Comparison of ENCODE assay signal across 9 cellular contexts in the genomic region with DNA sequence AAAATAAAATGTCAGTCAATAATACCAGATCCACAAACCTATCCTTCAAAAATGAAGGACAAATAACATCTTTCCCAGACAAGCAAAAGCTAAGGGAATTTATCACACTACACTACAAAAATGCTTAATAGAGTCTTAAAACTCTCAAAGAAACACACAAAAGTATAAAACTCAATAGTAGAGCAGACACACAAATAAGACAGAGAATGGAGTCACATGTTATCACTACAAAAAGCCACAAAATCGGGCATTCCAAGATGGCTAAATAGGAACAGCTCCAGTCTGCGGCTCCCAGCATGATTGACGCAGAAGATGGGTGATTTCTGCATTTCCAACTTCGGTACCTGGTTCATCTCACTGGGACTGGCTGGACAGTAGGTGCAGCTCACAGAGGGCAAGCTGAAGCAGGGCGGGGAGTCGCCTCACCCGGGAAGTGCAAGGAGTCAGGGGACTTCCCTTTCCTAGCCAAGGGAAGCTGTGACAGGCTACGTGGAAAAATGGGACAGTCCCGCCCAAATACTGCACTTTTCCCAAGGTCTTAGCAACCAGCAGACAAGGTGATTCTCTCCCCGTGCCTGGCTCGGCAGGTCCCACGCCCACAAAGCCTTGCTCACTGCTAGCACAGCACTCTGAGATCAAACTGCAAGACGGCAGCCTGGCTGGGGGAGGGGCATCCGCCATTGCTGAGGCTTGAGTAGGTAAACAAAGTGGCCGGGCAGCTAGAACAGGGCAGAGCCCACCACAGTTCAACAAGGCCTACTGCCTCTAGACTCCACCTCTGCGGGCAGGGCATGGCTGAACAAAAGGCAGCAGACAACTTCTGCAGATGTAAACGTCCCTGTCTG. TPM values are rescaled to one million over a fixed set of nuclear protein-coding genes. Genes with fewer than 3 reads are reported as not detected.
DNase-seq lines count a peak whose midpoint lies in the region; ATAC-seq, FAIRE-seq and TF ChIP-seq lines count a peak whose summit lies in the region.
"Had no signal": no experiment of that assay in that cellular context is flagged by ENCODE, and none has a peak within 500 bp of the region (broad histone marks: within the 10 kb centered on the region; RNA-seq: fewer than 3 reads in every experiment).

No MANE protein-coding gene starts in this region.

- FAIRE-seq in H1 (lab: Jason Lieb, UNC), result no peak

- peak overlapping the region; percentile 76 to 87 for H3K4me2 ChIP-seq in H1 (ENCODE audit: insufficient read depth in 1 of 2, low read depth in 2 of 2, low read length in 2 of 2)
- peak overlapping the region; percentile 72 for H3K4me2 ChIP-seq in neural progenitor cell

- peak overlapping the region; percentile 65; the same call in 1 of the 2 replicates for H2BK15ac ChIP-seq in H1 (ENCODE audit: low read length)

- peak overlapping the region; percentile 38 for H3K18ac ChIP-seq in H1 (ENCODE audit: extremely low read depth, low read length)

- H3K79me2 ChIP-seq in H1 (ENCODE audit: control insufficient read depth in 1 of 2, insufficient read depth in 2 of 2, low read length in 2 of 2), result peaks cover 0 to 5% of the 10 kb centered on the region in 2 experiments; a peak in 2 of 4 replicates
- H3K79me2 ChIP-seq in neural progenitor cell (ENCODE audit: low read depth), result peaks cover 19% of the 10 kb centered on the region

- H2BK5ac ChIP-seq in H1 (ENCODE audit: low read depth, low read length), result peak overlapping the region; percentile 90

- POLR2A ChIA-PET in H1 (lab: Charles Lee; ENCODE audit: partially characterized antibody), result interaction anchor here (0.8 to 1.2 kb wide), 4 partner anchors 18 to 114 kb away, joined by 3 to 4 read pairs (median 3); a partner anchor contains a TSS

- no peak for TF ChIP-seq CTCF in H1 (IDR thresholded peaks at IDR 0.05; ENCODE audit: control extremely low read depth in 1 of 3, insufficient read depth in 1 of 3, low read depth in 1 of 3, low read length in 3 of 3)
- no peak for TF ChIP-seq CTCF in neural progenitor cell (IDR thresholded peaks at IDR 0.05)

- H2AFZ ChIP-seq in H1 (ENCODE audit: low read length) (peak overlapping the region; percentile 84), neural progenitor cell (replicated peaks) (peak overlapping the region; percentile 89)

- H4K5ac ChIP-seq in H1 (ENCODE audit: insufficient read length, low read depth, low read length), result peak overlapping the region; percentile 80

- H2AK5ac ChIP-seq in H1 (ENCODE audit: low read depth, low read length), result no peak overlapping the region

- peaks cover 35% of the 10 kb centered on the region for H3K9me3 Mint-ChIP-seq in neural progenitor cell

- H3K14ac ChIP-seq in H1 (ENCODE audit: insufficient read length), result no peak overlapping the region

- no peak overlapping the region for H2BK120ac ChIP-seq in H1 (replicated peaks; ENCODE audit: low read depth, low read length)

- H3K27me3 ChIP-seq in HUES6 (ENCODE audit: control insufficient read depth, insufficient read depth, low read length) (no peaks in the 10 kb centered on the region), H1 (replicated peaks in 1 of 4; ENCODE audit: control insufficient read depth in 3 of 4, extremely low read depth in 1 of 4, insufficient read depth in 3 of 4, low read length in 3 of 4) (no peaks in the 10 kb centered on the region), neural progenitor cell (no peaks in the 10 kb centered on the region)

- H4K20me1 ChIP-seq in H1 (replicated peaks in 1 of 2; ENCODE audit: control insufficient read depth in 1 of 2, insufficient read depth in 2 of 2, low read length in 2 of 2) (no peaks in the 10 kb centered on the region), neural progenitor cell (ENCODE audit: low read depth) (no peaks in the 10 kb centered on the region)

- CTCF ChIA-PET in H1 (lab: Charles Lee; ENCODE audit: partially characterized antibody), result no interaction called here

- DNase-seq in T-helper 1 cell, result peak in 3 of 5 donors; percentile 23 to 30 (median 23)
- peak; percentile 3 to 74 for DNase-seq in H1 (ENCODE audit: low read depth in 1 of 2, low spot score in 2 of 2)
- DNase-seq in neural progenitor cell (ENCODE audit: low spot score), result peak; percentile 62
- DNase-seq in inferior parietal cortex (ENCODE audit: extremely low spot score), result no peak
- no peak for DNase-seq in T-helper 9 cell
- DNase-seq: NCI-H1105 treated with DMSO at 0.1 percent for 48 hours had no signal

- H3K27me3 Mint-ChIP-seq in neural progenitor cell (ENCODE audit: insufficient read depth, low read depth), result peaks cover 3% of the 10 kb centered on the region

- H3K4me1 ChIP-seq in HUES6 (ENCODE audit: control insufficient read depth, insufficient read depth, low read length) (0 out of 2 replicates have a peak, but pooled peaks cover 4% of the 10 kb centered on the region), H1 (replicated peaks in 1 of 4; ENCODE audit: control insufficient read depth in 3 of 4, insufficient read depth in 4 of 4, low read length in 3 of 4) (peaks cover 0 to 9% (median 8%) of the 10 kb centered on the region in 4 experiments; a peak in 6 of 7 replicates), neural progenitor cell (peaks cover 5% of the 10 kb centered on the region)

- H3K27ac Mint-ChIP-seq in neural progenitor cell, result no peak overlapping the region

- H3K56ac ChIP-seq in H1 (replicated peaks; ENCODE audit: insufficient read length, low read depth, low read length), result no peak overlapping the region

- H4K91ac ChIP-seq in H1 (replicated peaks; ENCODE audit: insufficient read length, low read length), result peak overlapping the region; percentile 40

- no peak overlapping the region for H3K4ac ChIP-seq in H1 (replicated peaks; ENCODE audit: insufficient read length, low read depth, low read length)

- H3K36me3 ChIP-seq in HUES6 (ENCODE audit: control insufficient read depth, insufficient read depth, low read length) (no peaks in the 10 kb centered on the region), H1 (ENCODE audit: control insufficient read depth in 2 of 4, insufficient read depth in 4 of 4, low read length in 3 of 4) (0 out of 8 replicates have a peak, but pooled peaks cover 0 to 2% (median 0%) of the 10 kb centered on the region in 4 experiments), neural progenitor cell (no peaks in the 10 kb centered on the region)

- H3K4me3 Mint-ChIP-seq in neural progenitor cell, result peak overlapping the region; percentile 65

- peak overlapping the region; percentile 60 for H3K4me3 ChIP-seq in HUES6 (ENCODE audit: low read depth, low read length)
- H3K4me3 ChIP-seq in H1 (ENCODE audit: extremely low read depth in 1 of 4, insufficient read depth in 2 of 4, low read depth in 3 of 4, low read length in 4 of 4), result peak overlapping the region; percentile 35 to 44 (median 40); a peak in 7 of 8 replicates
- H3K4me3 ChIP-seq in neural progenitor cell, result peak overlapping the region; percentile 37

- H3K23me2 ChIP-seq in H1 (ENCODE audit: low read depth, low read length), result 0 out of 2 replicates have a peak, but pooled peaks cover 4% of the 10 kb centered on the region

- no peak for ATAC-seq in HG03460 (IDR thresholded peaks at IDR 0.05; ENCODE audit: unreplicated experiment)
- no peak for ATAC-seq in HG02678 (IDR thresholded peaks at IDR 0.05; ENCODE audit: unreplicated experiment)

- TF ChIP-seq RAD21 in H1 (IDR thresholded peaks at IDR 0.05 in 1 of 2, conservative IDR thresholded peaks at IDR 0.05 in 1 of 2; ENCODE audit: low read depth in 2 of 2, low read length in 2 of 2), result no peak

- H3K9me3 ChIP-seq in HUES6 (ENCODE audit: control insufficient read depth, insufficient read depth, low read depth, low read length) (peaks cover 4% of the 10 kb centered on the region), H1 (ENCODE audit: insufficient read depth in 2 of 2, low read depth in 1 of 2, low read length in 1 of 2) (peaks cover 0 to 9% of the 10 kb centered on the region in 2 experiments; a peak in 2 of 4 replicates), neural progenitor cell (ENCODE audit: low read depth) (no peaks in the 10 kb centered on the region)

- H3F3A ChIP-seq in neural progenitor cell (ENCODE audit: low read depth), result no peaks in the 10 kb centered on the region

- no peaks in the 10 kb centered on the region for H3K79me1 ChIP-seq in H1 (ENCODE audit: low read depth, low read length)

- no peak for TF ChIP-seq POLR2A in H1 (IDR thresholded peaks at IDR 0.05; ENCODE audit: control extremely low read depth in 1 of 2, low read depth in 2 of 2, low read length in 2 of 2)

- H3K36me3 Mint-ChIP-seq in neural progenitor cell, result peaks cover 30% of the 10 kb centered on the region

- H2BK20ac ChIP-seq in H1 (ENCODE audit: low read length), result no peak overlapping the region

- H3K23ac ChIP-seq in H1 (ENCODE audit: insufficient read length), result no peak overlapping the region

- no peak for TF ChIP-seq EP300 in H1 (IDR thresholded peaks at IDR 0.05; ENCODE audit: borderline replicate concordance in 1 of 2, low read depth in 2 of 2, low read length in 2 of 2)

- H3K4me1 Mint-ChIP-seq in neural progenitor cell, result peaks cover 11% of the 10 kb centered on the region

- peak overlapping the region; percentile 87; the same call in 1 of the 2 replicates for H2BK12ac ChIP-seq in H1 (ENCODE audit: low read depth, low read length)

- peak overlapping the region; percentile 32 for H3K9ac ChIP-seq in HUES6 (ENCODE audit: low read length)
- H3K9ac ChIP-seq in H1 (replicated peaks in 1 of 4; ENCODE audit: extremely low read depth in 1 of 4, low read depth in 3 of 4, low read length in 3 of 4), result peak overlapping the region in 3 of 4 experiments; percentile 21 to 77 (median 47); a peak in 5 of 7 replicates
- no peak overlapping the region for H3K9ac ChIP-seq in neural progenitor cell

- no peak overlapping the region for H3K27ac ChIP-seq in HUES6 (ENCODE audit: low read depth, low read length)
- H3K27ac ChIP-seq in H1 (ENCODE audit: low read depth, low read length), result peak overlapping the region; percentile 59; the same call in 1 of the 2 replicates
- H3K27ac ChIP-seq in neural progenitor cell, result peak overlapping the region; percentile 45

- 58% methylated on average over 17 of the region's 17 CpGs; no CpG with 5 or more reads in 1 of the 2 experiments for WGBS in H1 (ENCODE audit: extremely low coverage in 1 of 2, insufficient coverage in 1 of 2, insufficient read length in 1 of 2, insufficient replicate concordance in 2 of 2, low coverage in 1 of 2, low lambda C conversion rate in 2 of 2, missing lambda C conversion rate in 1 of 2), 2 experiments

- H4K8ac ChIP-seq in H1 (ENCODE audit: extremely low read depth, insufficient read depth, low read length), result peak overlapping the region; percentile 68; the same call in 1 of the 2 replicates

TF ChIP-seq in H1, 55 proteins besides CTCF, POLR2A, EP300 and RAD21 (continues in another document):
- no peak for TF ChIP-seq SIRT6 (IDR thresholded peaks at IDR 0.05; ENCODE audit: low read length)

RNA-seq across cellular contexts. Expression of a gene that starts 46.3 kb away (rescaled TPM):
- total RNA-seq in H1 (2021; fragmentation: NEBNext Ultra II Directional; extraction: Animal tissue kit (Norgen Biotek cat#: 25700)), result 6.5 and 7.8 TPM in 2 replicates
- polyA plus RNA-seq in H1 (2011; rRNA removed), result 1.6 and 2.8 TPM in 2 replicates
- 5.1 TPM for polyA plus RNA-seq in H1 (2011; cell fraction: cytosol; rRNA removed)
- 7.3 TPM for polyA plus RNA-seq in H1 (2011; cell fraction: nucleus; rRNA removed)
- 3.3 to 6.8 TPM (median 4.5 TPM) in 4 replicates for polyA plus RNA-seq in H1 (2012, experiment 1 of 2)
- 0.39 TPM for polyA plus RNA-seq in H1 (2012, experiment 2 of 2)
- polyA plus RNA-seq in H1 (2013, experiment 1 of 2), result 6.7 TPM
- 5.7 TPM for polyA plus RNA-seq in H1 (2013, experiment 2 of 2)
- polyA minus RNA-seq in H1 (2011; rRNA and poly(A)+ RNA removed), result 11.0 and 18.8 TPM in 2 replicates
- polyA minus RNA-seq in H1 (2011; cell fraction: cytosol; rRNA and poly(A)+ RNA removed), result 7.0 TPM
- polyA minus RNA-seq in H1 (2011; cell fraction: nucleus; rRNA and poly(A)+ RNA removed), result 37.0 TPM
- total RNA-seq in neural progenitor cell (ENCODE audit: low replicate concordance), result 31.4 and 48.0 TPM in 2 replicates

Comparison
In these comparisons a context has a peak if more than half of its experiments do, and no peak if none do; other contexts are left out.
1. DNase-seq: peak in T-helper 1 cell (3 of 5), H1 (2 of 2) and neural progenitor cell (single experiment); none in inferior parietal cortex (single experiment) and T-helper 9 cell (single experiment).
2. Peak in every context shown above with its lines, with median percentiles within 50 percentile points of each other: H3K4me3 ChIP-seq.